In the genomic region with DNA sequence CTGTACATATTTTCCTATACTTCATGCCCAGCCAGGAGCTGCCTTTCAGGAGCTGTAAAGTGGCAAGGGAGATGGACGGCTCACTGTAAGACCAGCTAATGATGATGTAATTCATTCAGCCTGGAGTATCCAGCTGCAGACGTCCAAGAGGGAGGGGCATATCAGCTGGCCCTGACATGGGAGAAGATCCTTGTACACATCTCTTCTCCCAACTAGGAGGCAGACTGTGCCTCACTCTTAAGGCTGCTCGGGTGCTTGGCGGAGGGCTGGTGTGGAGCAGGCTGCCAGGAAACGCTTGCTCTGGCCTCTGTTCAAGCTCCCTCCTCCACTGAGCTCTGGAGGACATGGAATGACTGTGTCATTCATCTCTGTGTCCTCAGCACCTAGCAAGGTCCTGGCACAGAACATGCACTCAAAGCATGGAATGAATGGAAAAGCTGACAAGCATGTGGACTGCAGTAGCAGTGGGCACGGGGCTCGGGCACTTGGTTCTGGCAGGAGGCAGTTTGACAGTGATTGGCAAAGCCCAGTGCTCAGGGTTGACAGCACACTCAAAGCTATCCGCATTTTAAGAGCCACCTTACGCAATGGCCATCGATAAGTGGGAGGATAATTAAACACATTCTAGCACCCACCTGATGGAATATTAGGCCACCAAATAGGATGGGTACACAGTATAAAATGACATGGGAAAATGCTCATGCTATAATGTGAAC, we compare ENCODE assay signal across 8 cellular contexts.
DNase-seq lines count a peak whose midpoint lies in the region; ATAC-seq and TF ChIP-seq lines count a peak whose summit lies in the region.

No MANE protein-coding gene starts in this region.

- H3K36me3 ChIP-seq in BE2C = peaks cover 19% of the 10 kb centered on the region

- peaks cover 11% of the 10 kb centered on the region for H3K4me1 ChIP-seq in BE2C

- H3K4me3 ChIP-seq in BE2C (ENCODE audit: low read depth, low read length) = no peak overlapping the region

- H3K27me3 ChIP-seq in BE2C = no peaks in the 10 kb centered on the region

- H3K9me3 ChIP-seq in BE2C = no peaks in the 10 kb centered on the region

- ATAC-seq in GM19467 (IDR thresholded peaks at IDR 0.05; ENCODE audit: unreplicated experiment) = no peak
- no peak for ATAC-seq in GM21825 (IDR thresholded peaks at IDR 0.05; ENCODE audit: unreplicated experiment)

- TF ChIP-seq CTCF in BE2C (IDR thresholded peaks at IDR 0.05; ENCODE audit: low read depth, low read length) = peak; percentile 44

- DNase-seq in BE2C (peak; percentile 85), NCI-H187 treated with DMSO at 0.1 percent for 48 hours (lab: John Stamatoyannopoulos, UW) (peak; percentile 10), cerebellum (ENCODE audit: low spot score) (peak; percentile 84), medulla oblongata (ENCODE audit: extremely low spot score) (peak; percentile 83), SKM-1 (lab: John Stamatoyannopoulos, UW; ENCODE audit: unreplicated experiment) (no peak)
- no peak for DNase-seq in stimulated activated CD4-positive, alpha-beta T cell treated with anti-CD3 and anti-CD28 coated beads, Interleukin-4, amount 100 ng/mL, for 1 hour

Comparison
In these comparisons a context has a peak if more than half of its experiments do, and no peak if none do; other contexts are left out.
1. DNase-seq: peak in BE2C (single experiment), NCI-H187 treated with DMSO at 0.1 percent for 48 hours (single experiment), cerebellum (single experiment) and medulla oblongata (single experiment); none in stimulated activated CD4-positive, alpha-beta T cell treated with anti-CD3 and anti-CD28 coated beads, Interleukin-4, amount 100 ng/mL, for 1 hour (single experiment) and SKM-1 (single experiment).